In the genomic region with DNA sequence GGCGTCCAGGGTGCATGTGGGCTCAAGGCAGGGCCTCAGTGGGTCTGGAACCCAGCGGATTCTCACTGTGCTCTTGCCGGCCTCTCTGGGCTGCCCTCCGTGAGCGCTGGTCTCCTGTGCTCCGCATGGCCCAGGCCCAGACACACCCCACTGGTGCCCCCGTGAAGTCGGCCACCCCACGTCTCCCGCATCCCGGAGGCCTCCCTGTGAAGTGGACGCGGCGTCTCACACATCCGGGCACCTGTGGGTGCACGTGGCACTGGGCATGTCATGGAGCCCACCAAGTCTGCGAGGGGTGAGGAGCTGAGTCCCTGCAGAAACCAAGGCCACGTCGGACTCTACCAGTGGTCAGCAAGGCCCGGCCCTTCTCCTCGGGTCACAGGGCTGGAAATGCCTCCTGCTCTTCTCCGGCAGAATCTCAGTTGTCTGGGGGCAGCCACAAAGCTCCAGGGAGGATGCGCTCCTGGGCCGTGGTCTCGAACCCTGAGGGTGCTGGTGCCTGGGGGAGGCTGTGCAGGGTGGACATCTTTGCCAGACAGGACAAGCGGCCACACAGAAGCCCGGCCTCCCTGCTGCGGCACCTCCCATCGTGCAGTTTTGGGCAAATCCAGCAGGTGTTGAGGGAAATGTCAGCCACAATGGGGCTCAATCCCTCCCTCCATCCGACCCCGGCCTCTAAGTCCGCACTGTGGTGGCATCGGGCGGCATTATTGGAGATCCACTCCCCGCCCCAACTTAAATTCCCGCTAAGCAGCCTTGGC, we compare ENCODE assay signal across 14 cellular contexts. TPM values are rescaled to one million over a fixed set of nuclear protein-coding genes. Genes with fewer than 3 reads are reported as not detected.
A peak's percentile ranks its signal among the peaks of the same experiment; 100 is the strongest.
DNase-seq lines count a peak whose midpoint lies in the region; ATAC-seq and TF ChIP-seq lines count a peak whose summit lies in the region.
"Had no signal": no experiment of that assay in that cellular context is flagged by ENCODE, and none has a peak within 500 bp of the region (broad histone marks: within the 10 kb centered on the region; RNA-seq: fewer than 3 reads in every experiment).

No MANE protein-coding gene starts in this region.

- intact Hi-C loops in mucosa of descending colon (cut with DNase I, micrococcal nuclease) = no loop called here

- H3K27me3 Mint-ChIP-seq in T-helper 17 cell (no peaks in the 10 kb centered on the region), type B pancreatic cell (no peaks in the 10 kb centered on the region)

- H3K4me1 Mint-ChIP-seq in T-helper 17 cell (peaks cover 5% of the 10 kb centered on the region), type B pancreatic cell (ENCODE audit: unreplicated experiment) (no peaks in the 10 kb centered on the region)

- H3K4me1 ChIP-seq in mucosa of descending colon (ENCODE audit: low read depth) = peaks cover 22% of the 10 kb centered on the region
- peaks cover 14 to 22% of the 10 kb centered on the region in 2 donors for H3K4me1 ChIP-seq in thoracic aorta (ENCODE audit: control insufficient read depth in 1 of 2, low read depth in 2 of 2)
- H3K4me1 ChIP-seq: adrenal gland had no signal

- no peaks in the 10 kb centered on the region for H3K27me3 ChIP-seq in thoracic aorta (replicated peaks; ENCODE audit: insufficient read depth)
- H3K27me3 ChIP-seq: adrenal gland; BLaER1 treated with 17β-estradiol and CSF1 and Interleukin-3, amounts not matched to agents 10 nM and 100 nM had no signal

- H3K36me3 ChIP-seq in mucosa of descending colon (ENCODE audit: low read depth) = no peaks in the 10 kb centered on the region
- peaks cover 13% of the 10 kb centered on the region for H3K36me3 ChIP-seq in thoracic aorta
- H3K36me3 ChIP-seq: adrenal gland had no signal

- H3K9me3 ChIP-seq in T-helper 17 cell (ENCODE audit: control insufficient read depth, low read length, poor library complexity, severe bottlenecking) (no peaks in the 10 kb centered on the region), mucosa of descending colon (no peaks in the 10 kb centered on the region), thoracic aorta (no peaks in the 10 kb centered on the region)
- H3K9me3 ChIP-seq: adrenal gland had no signal

- ATAC-seq in T-helper 17 cell = no peak
- no peak for ATAC-seq in mucosa of descending colon
- no peak for ATAC-seq in thoracic aorta (ENCODE audit: insufficient number of reproducible peaks, low FRiP score, low read depth)

- DNase-seq in T-helper 17 cell = no peak
- no peak for DNase-seq in epithelial cell of prostate (ENCODE audit: low read depth, low spot score)
- peak in 2 of 3 donors; percentile 25 to 50 for DNase-seq in mucosa of descending colon
- DNase-seq in thoracic aorta (ENCODE audit: low spot score) = peak; percentile 1
- DNase-seq in type B pancreatic cell (ENCODE audit: extremely low spot score, unreplicated experiment) = no peak
- no peak for DNase-seq in stimulated activated naive CD4-positive, alpha-beta T cell treated with Interleukin-2 at 50 U/mL for 16 hours (lab: John Stamatoyannopoulos, UW)
- no peak for DNase-seq in COLO668 (lab: John Stamatoyannopoulos, UW; ENCODE audit: unreplicated experiment)
- DNase-seq in SIG-M5 treated with dmso at 0.1 percent for 504 hours (lab: John Stamatoyannopoulos, UW; ENCODE audit: unreplicated experiment) = no peak
- DNase-seq: GOT3, NCI-H187 treated with DMSO at 0.1 percent for 48 hours, NCI-H510A, OCI-M1 had no signal

- H3K4me3 ChIP-seq in mucosa of descending colon (no peak overlapping the region), thoracic aorta (no peak overlapping the region)
- H3K4me3 ChIP-seq: adrenal gland; BLaER1 treated with 17β-estradiol and CSF1 and Interleukin-3, amounts not matched to agents 10 nM and 100 nM had no signal

- H3K9me3 Mint-ChIP-seq in type B pancreatic cell = no peaks in the 10 kb centered on the region

- no peak overlapping the region for H3K4me3 Mint-ChIP-seq in T-helper 17 cell
- no peak overlapping the region for H3K4me3 Mint-ChIP-seq in type B pancreatic cell

- H3K27ac Mint-ChIP-seq in T-helper 17 cell = peak overlapping the region; percentile 29
- no peak overlapping the region for H3K27ac Mint-ChIP-seq in type B pancreatic cell

- TF ChIP-seq CTCF in mucosa of descending colon (IDR thresholded peaks at IDR 0.05) = no peak
- no peak for TF ChIP-seq CTCF in thoracic aorta (IDR thresholded peaks at IDR 0.05)
- no peak for TF ChIP-seq CTCF in type B pancreatic cell (conservative IDR thresholded peaks at IDR 0.05)

- peak overlapping the region; percentile 49 for H3K27ac ChIP-seq in epithelial cell of prostate
- H3K27ac ChIP-seq in thoracic aorta = peak overlapping the region; percentile 81 to 82
- H3K27ac ChIP-seq: BLaER1 treated with 17β-estradiol and CSF1 and Interleukin-3, amounts not matched to agents 10 nM and 100 nM had no signal

- H3K36me3 Mint-ChIP-seq in T-helper 17 cell (ENCODE audit: low read depth) (peaks cover 2% of the 10 kb centered on the region), type B pancreatic cell (no peaks in the 10 kb centered on the region)

RNA-seq across cellular contexts. Expression of a gene that starts 2.2 kb away (rescaled TPM):
- total RNA-seq in T-helper 17 cell = 10 to 100 TPM; 18.6 to 22.6 TPM
- 1 to 10 TPM; 1.3 to 1.8 (median 1.6) TPM for total RNA-seq in mucosa of descending colon
- total RNA-seq in thoracic aorta = 1 to 10 TPM; 1.1 TPM
- total RNA-seq in type B pancreatic cell (ENCODE audit: low replicate concordance) = 0.29 TPM in 1 of 2 replicates, not detected in the other

Comparison
In these comparisons a context has a peak if more than half of its experiments do, and no peak if none do; other contexts are left out.
1. DNase-seq: peak in mucosa of descending colon (2 of 3) and thoracic aorta (single experiment); none in T-helper 17 cell (0 of 3), epithelial cell of prostate (single experiment), type B pancreatic cell (single experiment), stimulated activated naive CD4-positive, alpha-beta T cell treated with Interleukin-2 at 50 U/mL for 16 hours (single experiment), COLO668 (single experiment) and SIG-M5 treated with dmso at 0.1 percent for 504 hours (single experiment).
2. RNA of a gene that starts 2.2 kb away (total RNA-seq): 18.6 to 22.6 TPM in T-helper 17 cell; 1.3 to 1.8 TPM in mucosa of descending colon, 1.1 TPM in thoracic aorta and 0.29 TPM in type B pancreatic cell; every median in the first group is over 4 times any median in the second.